Comparison of ENCODE assay signal across 14 cellular contexts in genomic region chr4:14853186-14853946, GRCh38.
A peak's percentile ranks its signal among the peaks of the same experiment; 100 is the strongest.
DNase-seq lines count a peak whose midpoint lies in the region; ATAC-seq and TF ChIP-seq lines count a peak whose summit lies in the region.
"Had no signal": no experiment of that assay in that cellular context is flagged by ENCODE, and none has a peak within 500 bp of the region (broad histone marks: within the 10 kb centered on the region; RNA-seq: fewer than 3 reads in every experiment).

No MANE protein-coding gene starts in this region.

- H3K9ac ChIP-seq in HUES48 (ENCODE audit: low read depth, low read length), result peak overlapping the region; percentile 48; the same call in 1 of the 2 replicates

- H3K4me3 Mint-ChIP-seq in MCF 10A (ENCODE audit: unreplicated experiment), result no peak overlapping the region
- H3K4me3 Mint-ChIP-seq: naive thymus-derived CD8-positive, alpha-beta T cell had no signal

- CTCF ChIA-PET in AG04449 (lab: Yijun Ruan, JAX), result no interaction called here
- CTCF ChIA-PET in MCF 10A (lab: Yijun Ruan, JAX), result interaction anchor here (0.6 to 1.0 kb wide), 2 partner anchors 37 to 63 kb away, joined by 3 read pairs; no protein-coding TSS in a partner anchor

- peaks cover 34% of the 10 kb centered on the region for H3K4me1 Mint-ChIP-seq in MCF 10A (ENCODE audit: insufficient read depth, unreplicated experiment)

- H3K27ac ChIP-seq in HUES48 (ENCODE audit: low read depth, low read length), result peak overlapping the region; percentile 84

- intact Hi-C loops in MCF 10A (cut with micrococcal nuclease), result no loop called here

- H3K9me3 Mint-ChIP-seq in MCF 10A (ENCODE audit: unreplicated experiment), result peaks cover 8% of the 10 kb centered on the region

- DNase-seq in AG04449 (ENCODE audit: low read depth, low spot score), result peak; percentile 78
- DNase-seq in MCF 10A (ENCODE audit: unreplicated experiment), result peak; percentile 64
- peak; percentile 97 for DNase-seq in iris pigment epithelial cell (ENCODE audit: low read depth)
- no peak for DNase-seq in SIG-M5 treated with dmso at 0.1 percent for 504 hours (lab: John Stamatoyannopoulos, UW; ENCODE audit: unreplicated experiment)
- DNase-seq: activated CD4-positive, alpha-beta T cell treated with anti-CD3 and anti-CD28 coated beads for 4 hours; activated naive CD4-positive, alpha-beta T cell treated with Interleukin-2 at 50 U/mL for 16 hours; Kasumi-1; naive thymus-derived CD8-positive, alpha-beta T cell; NCI-H345; SHP77 had no signal

- POLR2A ChIA-PET in AG04449 (lab: Yijun Ruan, JAX) (interaction anchor here (0.7 kb wide), 1 partner anchor 148 kb away, joined by 3 read pairs; no protein-coding TSS in a partner anchor), MCF 10A (lab: Yijun Ruan, JAX) (interaction anchor here (0.9 to 2.2 kb wide), 6 partner anchors 10 to 149 kb away, joined by 3 to 11 read pairs (median 7); partner anchors contain the start of gene CPEB2)

- H3K36me3 ChIP-seq in HUES48 (ENCODE audit: control insufficient read depth, insufficient read depth, low read length), result no peaks in the 10 kb centered on the region

- H3K27me3 ChIP-seq in HUES48 (ENCODE audit: control insufficient read depth, insufficient read depth, low read length), result no peaks in the 10 kb centered on the region

- no peaks in the 10 kb centered on the region for H3K27me3 Mint-ChIP-seq in MCF 10A (ENCODE audit: insufficient read depth, unreplicated experiment)

- H3K9me3 ChIP-seq in HUES48 (ENCODE audit: control insufficient read depth, insufficient read depth, low read length), result peaks cover 17% of the 10 kb centered on the region

- no peak overlapping the region for H3K4me3 ChIP-seq in AG04449 (ENCODE audit: low read depth, low read length)
- H3K4me3 ChIP-seq in HUES48 (ENCODE audit: low read depth, low read length), result peak overlapping the region; percentile 13; the same call in 1 of the 2 replicates

- H3K4me1 ChIP-seq in HUES48 (ENCODE audit: control insufficient read depth, insufficient read depth, low read length), result peaks cover 14% of the 10 kb centered on the region

- H3K27ac Mint-ChIP-seq in MCF 10A (ENCODE audit: low read depth, unreplicated experiment), result peak overlapping the region; percentile 46
- H3K27ac Mint-ChIP-seq: naive thymus-derived CD8-positive, alpha-beta T cell had no signal

- no peaks in the 10 kb centered on the region for H3K36me3 Mint-ChIP-seq in MCF 10A (ENCODE audit: insufficient read depth, unreplicated experiment)
- H3K36me3 Mint-ChIP-seq: naive thymus-derived CD8-positive, alpha-beta T cell had no signal

- no TSS peak for BruUV-seq in MCF 10A (replicated peaks; lab: Mats Ljungman, UMichigan)

- TF ChIP-seq CTCF in AG04449 (IDR thresholded peaks at IDR 0.05; ENCODE audit: insufficient read depth, low read length, missing control alignments) (no peak), MCF 10A (IDR thresholded peaks at IDR 0.05; ENCODE audit: unreplicated experiment) (no peak)

- no peak for ATAC-seq in GM18520 (IDR thresholded peaks at IDR 0.05; ENCODE audit: unreplicated experiment)
- ATAC-seq in GM21786 (IDR thresholded peaks at IDR 0.05; ENCODE audit: unreplicated experiment), result no peak
- no peak for ATAC-seq in HG03457 (IDR thresholded peaks at IDR 0.05; ENCODE audit: unreplicated experiment)
- ATAC-seq: naive thymus-derived CD8-positive, alpha-beta T cell had no signal
